Comparison of ENCODE assay signal across 1 cellular context in the genomic region with DNA sequence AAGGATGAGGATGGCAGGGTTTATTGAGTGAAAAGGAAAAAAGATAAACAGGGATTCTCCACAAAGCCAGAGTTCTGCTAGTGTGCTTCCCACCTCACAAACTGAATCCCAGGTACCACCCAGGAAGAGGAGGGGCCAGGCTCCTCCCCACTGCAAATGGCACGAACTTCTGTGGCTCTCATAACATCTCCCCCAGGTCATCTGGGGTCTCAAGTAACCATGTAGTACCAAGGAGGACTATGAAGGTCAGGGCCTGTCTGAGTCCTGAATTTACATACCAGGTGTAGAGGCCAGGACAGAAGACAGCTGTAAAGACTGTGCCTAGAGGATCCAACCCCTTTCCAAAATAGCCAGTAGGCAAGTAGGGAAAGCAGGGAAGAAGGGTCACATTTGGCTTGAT.
A peak's percentile ranks its signal among the peaks of the same experiment; 100 is the strongest.
TF ChIP-seq lines count a peak whose summit lies in the region.

No MANE protein-coding gene starts in this region.

TF ChIP-seq in K562, 482 proteins besides CTCF, POLR2A, EP300 and RAD21 (continues in another document):
- no peak for TF ChIP-seq COPS2 (conservative IDR thresholded peaks at IDR 0.05)
- TF ChIP-seq MED1 (CRISPR knock-in tag; IDR thresholded peaks at IDR 0.05; ENCODE audit: borderline replicate concordance), result 0 out of 2 replicates have a peak, but pooled peaks have one; percentile 81
- TF ChIP-seq ILF3 (IDR thresholded peaks at IDR 0.05; ENCODE audit: borderline replicate concordance), result no peak
- TF ChIP-seq, protein P1, sequence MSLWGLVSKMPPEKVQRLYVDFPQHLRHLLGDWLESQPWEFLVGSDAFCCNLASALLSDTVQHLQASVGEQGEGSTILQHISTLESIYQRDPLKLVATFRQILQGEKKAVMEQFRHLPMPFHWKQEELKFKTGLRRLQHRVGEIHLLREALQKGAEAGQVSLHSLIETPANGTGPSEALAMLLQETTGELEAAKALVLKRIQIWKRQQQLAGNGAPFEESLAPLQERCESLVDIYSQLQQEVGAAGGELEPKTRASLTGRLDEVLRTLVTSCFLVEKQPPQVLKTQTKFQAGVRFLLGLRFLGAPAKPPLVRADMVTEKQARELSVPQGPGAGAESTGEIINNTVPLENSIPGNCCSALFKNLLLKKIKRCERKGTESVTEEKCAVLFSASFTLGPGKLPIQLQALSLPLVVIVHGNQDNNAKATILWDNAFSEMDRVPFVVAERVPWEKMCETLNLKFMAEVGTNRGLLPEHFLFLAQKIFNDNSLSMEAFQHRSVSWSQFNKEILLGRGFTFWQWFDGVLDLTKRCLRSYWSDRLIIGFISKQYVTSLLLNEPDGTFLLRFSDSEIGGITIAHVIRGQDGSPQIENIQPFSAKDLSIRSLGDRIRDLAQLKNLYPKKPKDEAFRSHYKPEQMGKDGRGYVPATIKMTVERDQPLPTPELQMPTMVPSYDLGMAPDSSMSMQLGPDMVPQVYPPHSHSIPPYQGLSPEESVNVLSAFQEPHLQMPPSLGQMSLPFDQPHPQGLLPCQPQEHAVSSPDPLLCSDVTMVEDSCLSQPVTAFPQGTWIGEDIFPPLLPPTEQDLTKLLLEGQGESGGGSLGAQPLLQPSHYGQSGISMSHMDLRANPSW (CRISPR knock-in tag; IDR thresholded peaks at IDR 0.05), result peak; percentile 80; the same call in 1 of the 2 replicates
- TF ChIP-seq, protein P2, sequence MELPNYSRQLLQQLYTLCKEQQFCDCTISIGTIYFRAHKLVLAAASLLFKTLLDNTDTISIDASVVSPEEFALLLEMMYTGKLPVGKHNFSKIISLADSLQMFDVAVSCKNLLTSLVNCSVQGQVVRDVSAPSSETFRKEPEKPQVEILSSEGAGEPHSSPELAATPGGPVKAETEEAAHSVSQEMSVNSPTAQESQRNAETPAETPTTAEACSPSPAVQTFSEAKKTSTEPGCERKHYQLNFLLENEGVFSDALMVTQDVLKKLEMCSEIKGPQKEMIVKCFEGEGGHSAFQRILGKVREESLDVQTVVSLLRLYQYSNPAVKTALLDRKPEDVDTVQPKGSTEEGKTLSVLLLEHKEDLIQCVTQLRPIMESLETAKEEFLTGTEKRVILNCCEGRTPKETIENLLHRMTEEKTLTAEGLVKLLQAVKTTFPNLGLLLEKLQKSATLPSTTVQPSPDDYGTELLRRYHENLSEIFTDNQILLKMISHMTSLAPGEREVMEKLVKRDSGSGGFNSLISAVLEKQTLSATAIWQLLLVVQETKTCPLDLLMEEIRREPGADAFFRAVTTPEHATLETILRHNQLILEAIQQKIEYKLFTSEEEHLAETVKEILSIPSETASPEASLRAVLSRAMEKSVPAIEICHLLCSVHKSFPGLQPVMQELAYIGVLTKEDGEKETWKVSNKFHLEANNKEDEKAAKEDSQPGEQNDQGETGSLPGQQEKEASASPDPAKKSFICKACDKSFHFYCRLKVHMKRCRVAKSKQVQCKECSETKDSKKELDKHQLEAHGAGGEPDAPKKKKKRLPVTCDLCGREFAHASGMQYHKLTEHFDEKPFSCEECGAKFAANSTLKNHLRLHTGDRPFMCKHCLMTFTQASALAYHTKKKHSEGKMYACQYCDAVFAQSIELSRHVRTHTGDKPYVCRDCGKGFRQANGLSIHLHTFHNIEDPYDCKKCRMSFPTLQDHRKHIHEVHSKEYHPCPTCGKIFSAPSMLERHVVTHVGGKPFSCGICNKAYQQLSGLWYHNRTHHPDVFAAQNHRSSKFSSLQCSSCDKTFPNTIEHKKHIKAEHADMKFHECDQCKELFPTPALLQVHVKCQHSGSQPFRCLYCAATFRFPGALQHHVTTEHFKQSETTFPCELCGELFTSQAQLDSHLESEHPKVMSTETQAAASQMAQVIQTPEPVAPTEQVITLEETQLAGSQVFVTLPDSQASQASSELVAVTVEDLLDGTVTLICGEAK (IDR thresholded peaks at IDR 0.05), result no peak
- TF ChIP-seq, protein P2 (CRISPR knock-in tag; IDR thresholded peaks at IDR 0.05), result 0 out of 2 replicates have a peak, but pooled peaks have one; percentile 36
- no peak for TF ChIP-seq BMI1 (IDR thresholded peaks at IDR 0.05; ENCODE audit: low read length)
- no peak for TF ChIP-seq ZNF778 (CRISPR knock-in tag; IDR thresholded peaks at IDR 0.05)
- TF ChIP-seq MYBL2 (IDR thresholded peaks at IDR 0.05; ENCODE audit: low read depth), result no peak
- TF ChIP-seq MYBL2 (CRISPR knock-in tag; IDR thresholded peaks at IDR 0.05; ENCODE audit: borderline replicate concordance), result 0 out of 2 replicates have a peak, but pooled peaks have one; percentile 55
- 0 out of 2 replicates have a peak, but pooled peaks have one; percentile 8 for TF ChIP-seq ELF1 (tag; IDR thresholded peaks at IDR 0.05)
- TF ChIP-seq ZNF184 (CRISPR knock-in tag; IDR thresholded peaks at IDR 0.05), result 0 out of 2 replicates have a peak, but pooled peaks have one; percentile 43
- no peak for TF ChIP-seq ZZZ3 (IDR thresholded peaks at IDR 0.05)
- TF ChIP-seq, protein P3, sequence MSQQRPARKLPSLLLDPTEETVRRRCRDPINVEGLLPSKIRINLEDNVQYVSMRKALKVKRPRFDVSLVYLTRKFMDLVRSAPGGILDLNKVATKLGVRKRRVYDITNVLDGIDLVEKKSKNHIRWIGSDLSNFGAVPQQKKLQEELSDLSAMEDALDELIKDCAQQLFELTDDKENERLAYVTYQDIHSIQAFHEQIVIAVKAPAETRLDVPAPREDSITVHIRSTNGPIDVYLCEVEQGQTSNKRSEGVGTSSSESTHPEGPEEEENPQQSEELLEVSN (IDR thresholded peaks at IDR 0.05; ENCODE audit: borderline replicate concordance in 1 of 2, extremely low read depth in 1 of 2, insufficient read depth in 1 of 2, insufficient read length in 1 of 2, low read depth in 1 of 2, low read length in 1 of 2, poor library complexity in 1 of 2, severe bottlenecking in 1 of 2), result no peak
- no peak for TF ChIP-seq TEAD4 (IDR thresholded peaks at IDR 0.05; ENCODE audit: low read length)
- 0 out of 2 replicates have a peak, but pooled peaks have one; percentile 67 for TF ChIP-seq TEAD4 (CRISPR knock-in tag; IDR thresholded peaks at IDR 0.05; ENCODE audit: borderline replicate concordance)
- no peak for TF ChIP-seq L3MBTL2 (IDR thresholded peaks at IDR 0.05)
- no peak for TF ChIP-seq ZBTB1 (CRISPR knock-in tag; IDR thresholded peaks at IDR 0.05; ENCODE audit: borderline replicate concordance, low read depth)
- TF ChIP-seq ZNF3 (CRISPR knock-in tag; IDR thresholded peaks at IDR 0.05), result no peak
- no peak for TF ChIP-seq BRF1 (IDR thresholded peaks at IDR 0.05; ENCODE audit: borderline replicate concordance, extremely low read depth, insufficient read length)
- TF ChIP-seq ZNF57 (CRISPR knock-in tag; IDR thresholded peaks at IDR 0.05), result no peak
- TF ChIP-seq POLR3G (IDR thresholded peaks at IDR 0.05; ENCODE audit: extremely low read depth, insufficient read length, insufficient replicate concordance), result no peak
- no peak for TF ChIP-seq BCOR (IDR thresholded peaks at IDR 0.05)
- TF ChIP-seq ZNF644 (tag; IDR thresholded peaks at IDR 0.05; ENCODE audit: low read depth), result no peak
- TF ChIP-seq, protein P4, sequence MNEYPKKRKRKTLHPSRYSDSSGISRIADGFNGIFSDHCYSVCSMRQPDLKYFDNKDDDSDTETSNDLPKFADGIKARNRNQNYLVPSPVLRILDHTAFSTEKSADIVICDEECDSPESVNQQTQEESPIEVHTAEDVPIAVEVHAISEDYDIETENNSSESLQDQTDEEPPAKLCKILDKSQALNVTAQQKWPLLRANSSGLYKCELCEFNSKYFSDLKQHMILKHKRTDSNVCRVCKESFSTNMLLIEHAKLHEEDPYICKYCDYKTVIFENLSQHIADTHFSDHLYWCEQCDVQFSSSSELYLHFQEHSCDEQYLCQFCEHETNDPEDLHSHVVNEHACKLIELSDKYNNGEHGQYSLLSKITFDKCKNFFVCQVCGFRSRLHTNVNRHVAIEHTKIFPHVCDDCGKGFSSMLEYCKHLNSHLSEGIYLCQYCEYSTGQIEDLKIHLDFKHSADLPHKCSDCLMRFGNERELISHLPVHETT (CRISPR knock-in tag; conservative IDR thresholded peaks at IDR 0.05 in 1 of 2, IDR thresholded peaks at IDR 0.05 in 1 of 2), result peak in 1 of 2 experiments; percentile 91; a peak in 1 of 4 replicates
- TF ChIP-seq IRF2 (CRISPR knock-in tag; IDR thresholded peaks at IDR 0.05), result peak; percentile 91
- no peak for TF ChIP-seq SMARCA5 (IDR thresholded peaks at IDR 0.05)
- TF ChIP-seq NR1H2 (CRISPR knock-in tag; IDR thresholded peaks at IDR 0.05), result no peak
- TF ChIP-seq, protein P5, sequence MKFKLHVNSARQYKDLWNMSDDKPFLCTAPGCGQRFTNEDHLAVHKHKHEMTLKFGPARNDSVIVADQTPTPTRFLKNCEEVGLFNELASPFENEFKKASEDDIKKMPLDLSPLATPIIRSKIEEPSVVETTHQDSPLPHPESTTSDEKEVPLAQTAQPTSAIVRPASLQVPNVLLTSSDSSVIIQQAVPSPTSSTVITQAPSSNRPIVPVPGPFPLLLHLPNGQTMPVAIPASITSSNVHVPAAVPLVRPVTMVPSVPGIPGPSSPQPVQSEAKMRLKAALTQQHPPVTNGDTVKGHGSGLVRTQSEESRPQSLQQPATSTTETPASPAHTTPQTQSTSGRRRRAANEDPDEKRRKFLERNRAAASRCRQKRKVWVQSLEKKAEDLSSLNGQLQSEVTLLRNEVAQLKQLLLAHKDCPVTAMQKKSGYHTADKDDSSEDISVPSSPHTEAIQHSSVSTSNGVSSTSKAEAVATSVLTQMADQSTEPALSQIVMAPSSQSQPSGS (CRISPR knock-in tag; IDR thresholded peaks at IDR 0.05), result peak; percentile 73; the same call in 1 of the 2 replicates
- TF ChIP-seq, protein P6, sequence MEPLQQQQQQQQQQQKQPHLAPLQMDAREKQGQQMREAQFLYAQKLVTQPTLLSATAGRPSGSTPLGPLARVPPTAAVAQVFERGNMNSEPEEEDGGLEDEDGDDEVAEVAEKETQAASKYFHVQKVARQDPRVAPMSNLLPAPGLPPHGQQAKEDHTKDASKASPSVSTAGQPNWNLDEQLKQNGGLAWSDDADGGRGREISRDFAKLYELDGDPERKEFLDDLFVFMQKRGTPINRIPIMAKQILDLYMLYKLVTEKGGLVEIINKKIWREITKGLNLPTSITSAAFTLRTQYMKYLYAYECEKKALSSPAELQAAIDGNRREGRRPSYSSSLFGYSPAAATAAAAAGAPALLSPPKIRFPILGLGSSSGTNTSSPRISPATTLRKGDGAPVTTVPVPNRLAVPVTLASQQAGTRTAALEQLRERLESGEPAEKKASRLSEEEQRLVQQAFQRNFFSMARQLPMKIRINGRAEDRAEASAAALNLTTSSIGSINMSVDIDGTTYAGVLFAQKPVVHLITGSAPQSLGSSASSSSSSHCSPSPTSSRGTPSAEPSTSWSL (CRISPR knock-in tag; IDR thresholded peaks at IDR 0.05; ENCODE audit: borderline replicate concordance), result no peak
- no peak for TF ChIP-seq ZNF274 (IDR thresholded peaks at IDR 0.05; ENCODE audit: borderline replicate concordance, low read depth, low read length)
- TF ChIP-seq RBM22 (IDR thresholded peaks at IDR 0.05; ENCODE audit: low read depth, low read length, poor library complexity, severe bottlenecking), result no peak
- no peak for TF ChIP-seq SMARCB1 (IDR thresholded peaks at IDR 0.05; ENCODE audit: insufficient read length, low read depth)
- TF ChIP-seq NR3C1 (CRISPR knock-in tag; IDR thresholded peaks at IDR 0.05), result no peak; the same call in 1 of the 2 replicates
- TF ChIP-seq SMARCE1 (IDR thresholded peaks at IDR 0.05), result no peak
- no peak for TF ChIP-seq PHB2 (IDR thresholded peaks at IDR 0.05; ENCODE audit: low read depth)
- no peak for TF ChIP-seq DIDO1 (tag; IDR thresholded peaks at IDR 0.05; ENCODE audit: low read depth)
- TF ChIP-seq ZNF124 (CRISPR knock-in tag; IDR thresholded peaks at IDR 0.05), result 0 out of 2 replicates have a peak, but pooled peaks have one; percentile 75
- TF ChIP-seq, protein P7, sequence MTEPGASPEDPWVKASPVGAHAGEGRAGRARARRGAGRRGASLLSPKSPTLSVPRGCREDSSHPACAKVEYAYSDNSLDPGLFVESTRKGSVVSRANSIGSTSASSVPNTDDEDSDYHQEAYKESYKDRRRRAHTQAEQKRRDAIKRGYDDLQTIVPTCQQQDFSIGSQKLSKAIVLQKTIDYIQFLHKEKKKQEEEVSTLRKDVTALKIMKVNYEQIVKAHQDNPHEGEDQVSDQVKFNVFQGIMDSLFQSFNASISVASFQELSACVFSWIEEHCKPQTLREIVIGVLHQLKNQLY (CRISPR knock-in tag; conservative IDR thresholded peaks at IDR 0.05), result 0 out of 4 replicates have a peak, but pooled peaks of 1 of the 2 experiments have one; percentile 23
- TF ChIP-seq MTA2 (IDR thresholded peaks at IDR 0.05; ENCODE audit: low read depth), result no peak
- no peak for TF ChIP-seq SMAD3 (CRISPR knock-in tag; conservative IDR thresholded peaks at IDR 0.05)
- TF ChIP-seq ZNF347 (CRISPR knock-in tag; IDR thresholded peaks at IDR 0.05; ENCODE audit: low read depth), result no peak
- TF ChIP-seq MIER1 (IDR thresholded peaks at IDR 0.05; ENCODE audit: low read depth), result no peak
- no peak for TF ChIP-seq ZNF143 (CRISPR knock-in tag; IDR thresholded peaks at IDR 0.05)
- TF ChIP-seq RBBP5 (IDR thresholded peaks at IDR 0.05; ENCODE audit: borderline replicate concordance, insufficient read depth, low read length, poor library complexity, severe bottlenecking), result no peak
